ENCODE assay signal across 18 cellular contexts in the genomic region with DNA sequence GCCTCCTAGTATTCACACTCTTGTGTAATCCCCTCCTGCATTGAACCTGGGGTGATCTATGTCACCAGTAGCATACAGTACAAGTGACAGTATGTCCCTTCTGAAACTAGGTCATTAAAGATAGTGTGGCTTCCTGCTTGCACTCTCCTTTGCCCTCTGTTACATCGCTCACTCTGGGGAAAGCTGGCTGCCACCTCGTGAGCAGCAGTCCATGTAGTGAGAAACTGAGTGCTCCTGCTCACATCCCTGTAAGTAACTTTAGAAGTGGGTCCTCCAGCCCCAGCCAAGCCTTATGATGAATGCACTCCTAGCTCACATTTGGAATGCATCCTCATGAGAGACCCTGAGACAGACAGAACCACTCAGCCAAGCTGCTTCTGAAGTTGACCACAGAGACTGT.
DNase-seq lines count a peak whose midpoint lies in the region; FAIRE-seq and TF ChIP-seq lines count a peak whose summit lies in the region.
"Had no signal": no experiment of that assay in that cellular context is flagged by ENCODE, and none has a peak within 500 bp of the region (broad histone marks: within the 10 kb centered on the region; RNA-seq: fewer than 3 reads in every experiment).

No MANE protein-coding gene starts in this region.

- TF ChIP-seq CTCF in Peyer's patch (IDR thresholded peaks at IDR 0.05) = no peak
- TF ChIP-seq CTCF in transverse colon (IDR thresholded peaks at IDR 0.05) = no peak
- TF ChIP-seq CTCF in dorsolateral prefrontal cortex (IDR thresholded peaks at IDR 0.05 in 54 of 56, conservative IDR thresholded peaks at IDR 0.05 in 2 of 56; ENCODE audit: low read depth in 1 of 56, partially characterized antibody in 56 of 56) = no peak
- TF ChIP-seq CTCF in kidney (IDR thresholded peaks at IDR 0.05; ENCODE audit: borderline replicate concordance, extremely low read depth, insufficient read depth) = no peak

- no peak for FAIRE-seq in kidney (lab: Jason Lieb, UNC)
- FAIRE-seq: A549, astrocyte had no signal

- intact Hi-C loops in transverse colon (cut with DNase I; ENCODE audit: low total_unique reads) (no loop called here), dorsolateral prefrontal cortex (cut with DNase I) (loop anchor here in 1 of 2 donors (2.0 kb wide), 1 partner anchor 61 kb away; no protein-coding TSS in a partner anchor), kidney (cut with DNase I) (no loop called here)

- DNase-seq in activated T-cell treated with anti-CD3 and anti-CD28 coated beads, Interleukin-2, amount 50 U/mL, for 24 hours = peak; percentile 31
- DNase-seq in activated T-cell treated with anti-CD3 and anti-CD28 coated beads, Interleukin-2, amount 50 U/mL, for 1 hour = no peak
- DNase-seq in Peyer's patch (peak in 1 of 3 donors; percentile 62), transverse colon (peak; percentile 18), dorsolateral prefrontal cortex (no peak), kidney (no peak), NCI-H2029 treated with DMSO at 0.1 percent for 48 hours (lab: John Stamatoyannopoulos, UW) (no peak)
- DNase-seq in effector memory CD4-positive, alpha-beta T cell = peak in 2 of 3 donors; percentile 20 to 41
- DNase-seq: activated CD4-positive, alpha-beta T cell treated with anti-CD3 and anti-CD28 coated beads for 1 hour; HFFc6; NCI-H1048; NCI-H774; stimulated activated CD4-positive, alpha-beta T cell treated with anti-CD3 and anti-CD28 coated beads, Interleukin-1b, Interleukin-23, amount 100 ng/mL, for 48 hours had no signal

- H3K4me1 ChIP-seq in Peyer's patch (no peaks in the 10 kb centered on the region), transverse colon (no peaks in the 10 kb centered on the region), kidney (ENCODE audit: control insufficient read depth in 1 of 2, insufficient read depth in 1 of 2, low read depth in 1 of 2, low read length in 2 of 2) (no peaks in the 10 kb centered on the region)
- H3K4me1 ChIP-seq in effector memory CD4-positive, alpha-beta T cell (ENCODE audit: control insufficient read depth, insufficient read depth, low read length, poor library complexity, severe bottlenecking) = peaks cover 14% of the 10 kb centered on the region
- H3K4me1 ChIP-seq: A549 had no signal

- peak in 1 of 2 donors; percentile 19 for TF ChIP-seq POLR2A in Peyer's patch (IDR thresholded peaks at IDR 0.05)
- no peak for TF ChIP-seq POLR2A in transverse colon (IDR thresholded peaks at IDR 0.05)

- H3K9me3 ChIP-seq in Peyer's patch (no peaks in the 10 kb centered on the region), transverse colon (no peaks in the 10 kb centered on the region), kidney (ENCODE audit: control insufficient read depth in 1 of 2, low read length in 2 of 2) (no peaks in the 10 kb centered on the region)
- no peaks in the 10 kb centered on the region for H3K9me3 ChIP-seq in effector memory CD4-positive, alpha-beta T cell (ENCODE audit: control insufficient read depth, low read length)
- H3K9me3 ChIP-seq: A549 had no signal

- peak overlapping the region; percentile 75 for H3K27ac Mint-ChIP-seq in activated T-cell treated with anti-CD3 and anti-CD28 coated beads, Interleukin-2, amount 50 U/mL, for 24 hours
- H3K27ac Mint-ChIP-seq: HFFc6, memory B cell had no signal

- H3K36me3 ChIP-seq in Peyer's patch (no peaks in the 10 kb centered on the region), transverse colon (no peaks in the 10 kb centered on the region), kidney (ENCODE audit: control insufficient read depth in 1 of 2, insufficient read depth in 2 of 2, low read length in 2 of 2) (no peaks in the 10 kb centered on the region)
- H3K36me3 ChIP-seq in effector memory CD4-positive, alpha-beta T cell (ENCODE audit: control insufficient read depth, insufficient read depth, low read length) = no peaks in the 10 kb centered on the region

- in situ Hi-C loops in transverse colon (cut with MboI; ENCODE audit: low pct_ligation_motif_present in 1 of 4, low pct_unique_long_range_greater_than_20kb in 1 of 4, low sequenced_read_pairs in 3 of 4) = loop anchor here in 2 of 4 donors (5.0 kb wide), 1 partner anchor 62 kb away; no protein-coding TSS in a partner anchor

- TF ChIP-seq EP300 in transverse colon (IDR thresholded peaks at IDR 0.05; ENCODE audit: low read depth) = no peak

- no peak overlapping the region for H3K4me3 Mint-ChIP-seq in activated T-cell treated with anti-CD3 and anti-CD28 coated beads, Interleukin-2, amount 50 U/mL, for 24 hours
- H3K4me3 Mint-ChIP-seq: HFFc6, memory B cell had no signal

- no peaks in the 10 kb centered on the region for H3K36me3 Mint-ChIP-seq in activated T-cell treated with anti-CD3 and anti-CD28 coated beads, Interleukin-2, amount 50 U/mL, for 24 hours (ENCODE audit: low read depth)
- H3K36me3 Mint-ChIP-seq: IgD-negative memory B cell, memory B cell had no signal

- H3K9me3 Mint-ChIP-seq in activated T-cell treated with anti-CD3 and anti-CD28 coated beads, Interleukin-2, amount 50 U/mL, for 24 hours = no peaks in the 10 kb centered on the region
- H3K9me3 Mint-ChIP-seq: HFFc6, IgD-negative memory B cell, memory B cell had no signal

- WGBS in transverse colon (ENCODE audit: low coverage in 1 of 2), 2 donors = 89% methylated on average over 2 of the region's 2 CpGs; no CpG with 5 or more reads in 1 of the 2 donors

- no peak overlapping the region for H3K4me3 ChIP-seq in Peyer's patch
- H3K4me3 ChIP-seq in effector memory CD4-positive, alpha-beta T cell (ENCODE audit: insufficient read depth, low read depth, low read length, poor library complexity, severe bottlenecking) = no peak overlapping the region
- H3K4me3 ChIP-seq in transverse colon = no peak overlapping the region
- H3K4me3 ChIP-seq in dorsolateral prefrontal cortex = no peak overlapping the region
- H3K4me3 ChIP-seq in kidney (ENCODE audit: low read length in 2 of 2) = no peak overlapping the region
- H3K4me3 ChIP-seq: A549, coronary artery had no signal

- H3K27me3 Mint-ChIP-seq in activated T-cell treated with anti-CD3 and anti-CD28 coated beads, Interleukin-2, amount 50 U/mL, for 24 hours = no peaks in the 10 kb centered on the region
- H3K27me3 Mint-ChIP-seq: IgD-negative memory B cell, memory B cell had no signal

- peak overlapping the region; percentile 32 to 79 (median 57) for H3K27ac ChIP-seq in Peyer's patch
- H3K27ac ChIP-seq in effector memory CD4-positive, alpha-beta T cell (ENCODE audit: insufficient read depth, low read length, poor library complexity, severe bottlenecking) = peak overlapping the region; percentile 21
- H3K27ac ChIP-seq in transverse colon = peak overlapping the region in 1 of 4 donors; percentile 36
- H3K27ac ChIP-seq in dorsolateral prefrontal cortex = no peak overlapping the region
- H3K27ac ChIP-seq in kidney (ENCODE audit: low read depth in 2 of 2, low read length in 2 of 2) = no peak overlapping the region
- H3K27ac ChIP-seq: A549, coronary artery had no signal

- no peak overlapping the region for H3K9ac ChIP-seq in kidney (ENCODE audit: low read length in 2 of 2)

- H3K4me1 Mint-ChIP-seq in activated T-cell treated with anti-CD3 and anti-CD28 coated beads, Interleukin-2, amount 50 U/mL, for 24 hours (ENCODE audit: low read depth) = peaks cover 82% of the 10 kb centered on the region

- H3K27me3 ChIP-seq in Peyer's patch (no peaks in the 10 kb centered on the region), transverse colon (no peaks in the 10 kb centered on the region), dorsolateral prefrontal cortex (no peaks in the 10 kb centered on the region)
- H3K27me3 ChIP-seq in effector memory CD4-positive, alpha-beta T cell (replicated peaks; ENCODE audit: control insufficient read depth, insufficient read depth, low read length, poor library complexity, severe bottlenecking) = no peaks in the 10 kb centered on the region

Comparison
In these comparisons a context has a peak if more than half of its experiments do, and no peak if none do; other contexts are left out.
1. DNase-seq: peak in activated T-cell treated with anti-CD3 and anti-CD28 coated beads, Interleukin-2, amount 50 U/mL, for 24 hours (single experiment), effector memory CD4-positive, alpha-beta T cell (2 of 3) and transverse colon (single experiment); none in activated T-cell treated with anti-CD3 and anti-CD28 coated beads, Interleukin-2, amount 50 U/mL, for 1 hour (single experiment), dorsolateral prefrontal cortex (0 of 10), kidney (single experiment) and NCI-H2029 treated with DMSO at 0.1 percent for 48 hours (single experiment).
2. H3K27ac ChIP-seq: peak in Peyer's patch (4 of 4) and effector memory CD4-positive, alpha-beta T cell (single experiment); none in dorsolateral prefrontal cortex (0 of 59) and kidney (0 of 2).